ENCODE assay signal across 18 cellular contexts in the genomic region with DNA sequence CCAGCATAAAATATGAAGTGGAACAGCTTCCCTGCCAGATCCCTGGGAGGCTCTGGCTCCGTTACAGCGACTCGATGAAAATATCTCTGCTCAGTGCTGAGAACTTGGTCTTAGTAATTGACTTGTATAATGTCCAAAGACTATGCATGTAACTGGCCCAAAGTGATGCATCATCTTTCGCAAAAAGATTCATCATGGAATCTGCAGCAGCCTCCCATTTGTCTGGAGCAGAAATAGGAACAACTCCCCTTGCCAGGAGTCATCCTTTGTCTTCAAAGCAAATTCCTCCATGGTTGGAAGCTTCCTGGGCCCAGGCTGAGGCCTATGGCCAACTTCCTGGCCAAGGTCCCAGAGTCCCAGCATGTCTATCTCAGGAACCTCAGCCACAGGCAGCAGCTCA. TPM values are rescaled to one million over a fixed set of nuclear protein-coding genes. Genes with fewer than 3 reads are reported as not detected.
"Had no signal": no experiment of that assay in that cellular context is flagged by ENCODE, and none has a peak within 500 bp of the region (broad histone marks: within the 10 kb centered on the region; RNA-seq: fewer than 3 reads in every experiment).

No MANE protein-coding gene starts in this region.

- H3K27ac ChIP-seq: adrenal gland, epithelial cell of prostate, psoas muscle, suprapubic skin had no signal

- H3K4me3 ChIP-seq: adrenal gland, lung, psoas muscle, suprapubic skin had no signal

- DNase-seq: activated CD4-positive, alpha-beta T cell treated with anti-CD3 and anti-CD28 coated beads, Interleukin-2, amount 10 ng/mL, durations not matched to agents 24 days and 14 days; activated naive CD4-positive, alpha-beta T cell treated with anti-CD3 and anti-CD28 coated beads for 36 hours; adrenal gland; effector memory CD8-positive, alpha-beta T cell; immature natural killer cell; left colon; naive thymus-derived CD8-positive, alpha-beta T cell; stimulated activated CD4-positive, alpha-beta T cell treated with anti-CD3 and anti-CD28 coated beads, Interleukin-2, amount 100 ng/mL, for 24 hours; stimulated activated naive B cell treated with anti-CD40 and anti-IgM and Interleukin-4, amounts not matched to agents 10 μg/mL and 1 μg/mL and 100 μg/mL, for 72 hours had no signal

- ATAC-seq: activated T-helper 17 cell treated with anti-CD3 and anti-CD28 coated beads, Interleukin-2, amount 50 U/mL, for 72 hours; effector memory CD8-positive, alpha-beta T cell; left colon; naive thymus-derived CD8-positive, alpha-beta T cell; psoas muscle; stimulated activated naive B cell treated with anti-CD40 and anti-IgM and Interleukin-4, amounts not matched to agents 10 μg/mL and 1 μg/mL and 100 μg/mL, for 72 hours had no signal

RNA-seq across cellular contexts. Expression of gene SLC6A17, which starts 16.9 kb away (rescaled TPM):
- total RNA-seq: activated T-helper 17 cell treated with anti-CD3 and anti-CD28 coated beads, Interleukin-2, amount 50 U/mL, for 72 hours; naive thymus-derived CD8-positive, alpha-beta T cell; sciatic nerve; ureter had no signal

RNA-seq across cellular contexts. Expression of gene UBL4B, which starts 21.2 kb away (rescaled TPM):
- total RNA-seq: activated CD4-positive, alpha-beta T cell treated with anti-CD3 and anti-CD28 coated beads, Interleukin-2, amount 10 ng/mL, durations not matched to agents 24 days and 14 days; activated naive CD4-positive, alpha-beta T cell treated with anti-CD3 and anti-CD28 coated beads for 36 hours; activated T-helper 17 cell treated with anti-CD3 and anti-CD28 coated beads, Interleukin-2, amount 50 U/mL, for 72 hours; glomerular endothelial cell; left colon; lung; mononuclear cell; naive thymus-derived CD8-positive, alpha-beta T cell; sciatic nerve; ureter had no signal
